Comparison of ENCODE assay signal across 11 cellular contexts in genomic region chr5:180133971-180134508, GRCh38.
"Had no signal": no experiment of that assay in that cellular context is flagged by ENCODE, and none has a peak within 500 bp of the region (broad histone marks: within the 10 kb centered on the region; RNA-seq: fewer than 3 reads in every experiment).

No MANE protein-coding gene starts in this region.

- H3K4me1 ChIP-seq: transverse colon had no signal

- H3K27ac ChIP-seq: transverse colon had no signal

- ATAC-seq: effector memory CD8-positive, alpha-beta T cell had no signal

- FAIRE-seq: TTC549 had no signal

- H3K4me3 ChIP-seq: transverse colon had no signal

- H3K27me3 ChIP-seq: transverse colon had no signal

- H3K36me3 ChIP-seq: transverse colon had no signal

- H3K9me3 ChIP-seq: transverse colon had no signal

- DNase-seq: activated B cell treated with CpG ODN at 0.5 μM for 24 hours; activated CD4-positive, alpha-beta T cell treated with anti-CD3 and anti-CD28 coated beads, Interleukin-2, amount 50 U/mL, for 4 hours; caudate nucleus; effector memory CD8-positive, alpha-beta T cell; hypothalamus; occipital lobe; SIG-M5; stimulated activated CD4-positive, alpha-beta T cell treated with anti-CD3 and anti-CD28 coated beads, Interleukin-4, amount 100 ng/mL, for 4 hours; T-helper 2 cell; transverse colon had no signal
